In genomic region chr1:20440785-20441200, GRCh38 we compare ENCODE assay signal across 8 cellular contexts. TPM values are rescaled to one million over a fixed set of nuclear protein-coding genes. Genes with fewer than 3 reads are reported as not detected.
DNase-seq lines count a peak whose midpoint lies in the region; ATAC-seq, FAIRE-seq and TF ChIP-seq lines count a peak whose summit lies in the region.

No MANE protein-coding gene starts in this region.

- H3K27ac ChIP-seq in gastroesophageal sphincter: no peak overlapping the region
- no peak overlapping the region for H3K27ac ChIP-seq in trophoblast cell (ENCODE audit: low read depth, low read length)

- peaks cover 15% of the 10 kb centered on the region for H3K27me3 ChIP-seq in gastroesophageal sphincter
- H3K27me3 ChIP-seq in trophoblast cell (ENCODE audit: insufficient read depth, low read length): peaks cover 2% of the 10 kb centered on the region

- H4K12ac ChIP-seq in trophoblast cell (ENCODE audit: low read depth, low read length): no peak overlapping the region

- H3K79me2 ChIP-seq in trophoblast cell (ENCODE audit: control insufficient read depth, insufficient read depth, low read length, poor library complexity): no peaks in the 10 kb centered on the region

- FAIRE-seq in GM19239 (lab: Jason Lieb, UNC): peak; percentile 75

- H3K4me3 Mint-ChIP-seq in activated T-cell treated with anti-CD3 and anti-CD28 coated beads, Interleukin-2, amount 50 U/mL, for 4 hours: no peak overlapping the region

- H3K4me3 ChIP-seq in gastroesophageal sphincter (no peak overlapping the region), trophoblast cell (ENCODE audit: low read depth, low read length) (no peak overlapping the region)

- H3K23ac ChIP-seq in trophoblast cell (ENCODE audit: low read length): no peak overlapping the region

- peaks cover 2% of the 10 kb centered on the region for H3K27me3 Mint-ChIP-seq in activated T-cell treated with anti-CD3 and anti-CD28 coated beads, Interleukin-2, amount 50 U/mL, for 4 hours (ENCODE audit: low read depth)

- no peak overlapping the region for H3K4me2 ChIP-seq in trophoblast cell (ENCODE audit: low read length)

- no peak for TF ChIP-seq CTCF in gastroesophageal sphincter (IDR thresholded peaks at IDR 0.05)

- no peak overlapping the region for H3K4ac ChIP-seq in trophoblast cell (ENCODE audit: low read depth, low read length)

- no peaks in the 10 kb centered on the region for H3K4me1 Mint-ChIP-seq in activated T-cell treated with anti-CD3 and anti-CD28 coated beads, Interleukin-2, amount 50 U/mL, for 4 hours (ENCODE audit: low read depth)

- H2AK5ac ChIP-seq in trophoblast cell (ENCODE audit: low read length): no peak overlapping the region

- 8 to 11% methylated on average over 3 to 4 of the region's 6 CpGs for WGBS in gastroesophageal sphincter (ENCODE audit: low coverage in 1 of 2), 2 donors
- no CpG with 5 or more reads among the region's 6 CpGs for WGBS in trophoblast cell (ENCODE audit: extremely low coverage, insufficient coverage, insufficient read length)

- no peak overlapping the region for H2BK12ac ChIP-seq in trophoblast cell (ENCODE audit: low read length)

- H2BK120ac ChIP-seq in trophoblast cell (ENCODE audit: insufficient read depth, low read length, poor library complexity): no peak overlapping the region

- H2AFZ ChIP-seq in trophoblast cell (ENCODE audit: insufficient read depth, low read length, poor library complexity): no peak overlapping the region

- no peaks in the 10 kb centered on the region for H3K36me3 ChIP-seq in gastroesophageal sphincter
- no peaks in the 10 kb centered on the region for H3K36me3 ChIP-seq in trophoblast cell (ENCODE audit: control insufficient read depth in 1 of 2, insufficient read depth in 2 of 2, low read length in 2 of 2)

- no peak overlapping the region for H2BK5ac ChIP-seq in trophoblast cell (ENCODE audit: low read depth, low read length, poor library complexity)

- H3K4me1 ChIP-seq in gastroesophageal sphincter (no peaks in the 10 kb centered on the region), trophoblast cell (ENCODE audit: control insufficient read depth in 1 of 2, insufficient read depth in 2 of 2, low read length in 2 of 2) (peaks cover 2 to 4% of the 10 kb centered on the region in 2 experiments)

- no peak overlapping the region for H3K14ac ChIP-seq in trophoblast cell (ENCODE audit: low read length)

- H3K36me3 Mint-ChIP-seq in activated T-cell treated with anti-CD3 and anti-CD28 coated beads, Interleukin-2, amount 50 U/mL, for 4 hours (ENCODE audit: insufficient read depth): no peaks in the 10 kb centered on the region

- no peak overlapping the region for H4K8ac ChIP-seq in trophoblast cell (ENCODE audit: low read depth, low read length)

- no peak overlapping the region for H3K18ac ChIP-seq in trophoblast cell (ENCODE audit: low read length)

- DNase-seq in GM19239 (ENCODE audit: insufficient read length, low spot score) (peak; percentile 52), NCI-H82 (lab: John Stamatoyannopoulos, UW) (peak; percentile 90), trophoblast cell (peak; percentile 19 to 58), AML-193 (lab: John Stamatoyannopoulos, UW) (no peak)
- DNase-seq in activated T-cell treated with anti-CD3 and anti-CD28 coated beads, Interleukin-2, amount 50 U/mL, for 4 hours: peak; percentile 12

- H3K9ac ChIP-seq in trophoblast cell (ENCODE audit: low read length): no peak overlapping the region

- no peak overlapping the region for H4K91ac ChIP-seq in trophoblast cell (ENCODE audit: low read depth, low read length)

- H3K9me3 Mint-ChIP-seq in activated T-cell treated with anti-CD3 and anti-CD28 coated beads, Interleukin-2, amount 50 U/mL, for 4 hours: no peaks in the 10 kb centered on the region

- ATAC-seq in activated T-cell treated with anti-CD3 and anti-CD28 coated beads, Interleukin-2, amount 50 U/mL, for 4 hours: peak; percentile 82 to 92
- peak; percentile 43 for ATAC-seq in gastroesophageal sphincter
- ATAC-seq in HG03432 (IDR thresholded peaks at IDR 0.05; ENCODE audit: unreplicated experiment): no peak
- no peak for ATAC-seq in HG03354 (IDR thresholded peaks at IDR 0.05; ENCODE audit: poor library complexity, severe bottlenecking, unreplicated experiment)

- TF ChIP-seq POLR2A in gastroesophageal sphincter (IDR thresholded peaks at IDR 0.05): no peak

- TF ChIP-seq EP300 in gastroesophageal sphincter (IDR thresholded peaks at IDR 0.05): no peak

- H3K79me1 ChIP-seq in trophoblast cell (ENCODE audit: low read length): no peaks in the 10 kb centered on the region

- H3K9me3 ChIP-seq in gastroesophageal sphincter (no peaks in the 10 kb centered on the region), trophoblast cell (ENCODE audit: insufficient read depth, low read depth, low read length) (no peaks in the 10 kb centered on the region)

RNA-seq across cellular contexts. Expression of gene CAMK2N1, which starts 45.2 kb away (rescaled TPM):
- 1 to 10 TPM; 1.3 to 1.6 (median 1.5) TPM for total RNA-seq in activated T-cell treated with anti-CD3 and anti-CD28 coated beads, Interleukin-2, amount 50 U/mL, for 4 hours
- total RNA-seq in gastroesophageal sphincter: 10 to 100 TPM; 18.2 to 29.6 (median 26.2) TPM
- polyA plus RNA-seq in trophoblast cell (2013): 56.8 and 62.5 TPM in 2 replicates

Comparison
In these comparisons a context has a peak if more than half of its experiments do, and no peak if none do; other contexts are left out.
1. DNase-seq: peak in GM19239 (single experiment), NCI-H82 (single experiment), activated T-cell treated with anti-CD3 and anti-CD28 coated beads, Interleukin-2, amount 50 U/mL, for 4 hours (single experiment) and trophoblast cell (2 of 2); none in AML-193 (0 of 2).
2. ATAC-seq: peak in activated T-cell treated with anti-CD3 and anti-CD28 coated beads, Interleukin-2, amount 50 U/mL, for 4 hours (2 of 2) and gastroesophageal sphincter (single experiment); none in HG03432 (single experiment) and HG03354 (single experiment).
3. RNA of gene CAMK2N1, which starts 45.2 kb away (total RNA-seq): 18.2 to 29.6 TPM in gastroesophageal sphincter; 1.3 to 1.6 TPM in activated T-cell treated with anti-CD3 and anti-CD28 coated beads, Interleukin-2, amount 50 U/mL, for 4 hours; every median in the first group is over 4 times any median in the second.